Comparison of ENCODE assay signal across 1 cellular context in genomic region chrX:140697618-140698017, GRCh38.
TF ChIP-seq lines count a peak whose summit lies in the region.

No MANE protein-coding gene starts in this region.

TF ChIP-seq in H1, 55 proteins besides CTCF, POLR2A, EP300 and RAD21 (continued from another document):
- TF ChIP-seq USF2 (IDR thresholded peaks at IDR 0.05; ENCODE audit: low read length) (no peak), SRF (IDR thresholded peaks at IDR 0.05; ENCODE audit: low read depth, low read length) (no peak), KDM5A (IDR thresholded peaks at IDR 0.05; ENCODE audit: low read length) (no peak), SP4 (IDR thresholded peaks at IDR 0.05; ENCODE audit: low read length) (no peak), RXRA (IDR thresholded peaks at IDR 0.05; ENCODE audit: insufficient read depth, low read depth, low read length) (no peak), SAP30 (IDR thresholded peaks at IDR 0.05; ENCODE audit: insufficient read depth, insufficient replicate concordance, low read length) (no peak), KDM1A (IDR thresholded peaks at IDR 0.05; ENCODE audit: borderline replicate concordance, low read length) (no peak), SUZ12 (IDR thresholded peaks at IDR 0.05; ENCODE audit: low read length) (no peak), GABPA (IDR thresholded peaks at IDR 0.05; ENCODE audit: borderline replicate concordance, insufficient read depth, low read length) (no peak), ATF2 (IDR thresholded peaks at IDR 0.05; ENCODE audit: low read length) (no peak), POU5F1 (IDR thresholded peaks at IDR 0.05; ENCODE audit: low read depth, low read length) (no peak), MAX (IDR thresholded peaks at IDR 0.05) (no peak), MAFK (IDR thresholded peaks at IDR 0.05; ENCODE audit: low read depth, low read length) (no peak), SP2 (IDR thresholded peaks at IDR 0.05; ENCODE audit: low read length) (no peak), ZNF274 (IDR thresholded peaks at IDR 0.05; ENCODE audit: borderline replicate concordance, extremely low read depth, low read length) (no peak)
